In genomic region chr12:11810962-11811361, GRCh38 we compare ENCODE assay signal across 16 cellular contexts.
DNase-seq lines count a peak whose midpoint lies in the region; ATAC-seq and TF ChIP-seq lines count a peak whose summit lies in the region.
"Had no signal": no experiment of that assay in that cellular context is flagged by ENCODE, and none has a peak within 500 bp of the region (broad histone marks: within the 10 kb centered on the region; RNA-seq: fewer than 3 reads in every experiment).

No MANE protein-coding gene starts in this region.

- H3K4me1 ChIP-seq in cardiac muscle cell (ENCODE audit: low read depth) (peaks cover 36% of the 10 kb centered on the region), heart right ventricle (peaks cover 24 to 67% (median 52%) of the 10 kb centered on the region in 9 donors), mesodermal cell (ENCODE audit: control insufficient read depth, insufficient read depth, low read length, poor library complexity, severe bottlenecking) (peaks cover 44% of the 10 kb centered on the region), thyroid gland (peaks cover 36 to 40% of the 10 kb centered on the region in 2 donors)

- peaks cover 38% of the 10 kb centered on the region for H3K36me3 Mint-ChIP-seq in activated T-helper 17 cell treated with anti-CD3 and anti-CD28 coated beads, Interleukin-2, amount 50 U/mL, for 72 hours (ENCODE audit: low read depth)
- H3K36me3 Mint-ChIP-seq in activated CD8-positive, alpha-beta memory T cell treated with anti-CD3 and anti-CD28 coated beads, Interleukin-2, amount 10 ng/mL, durations not matched to agents 7 days and 5 days = peaks cover 3% of the 10 kb centered on the region

- H3K27me3 Mint-ChIP-seq in activated T-helper 17 cell treated with anti-CD3 and anti-CD28 coated beads, Interleukin-2, amount 50 U/mL, for 72 hours = no peaks in the 10 kb centered on the region
- H3K27me3 Mint-ChIP-seq in activated CD8-positive, alpha-beta memory T cell treated with anti-CD3 and anti-CD28 coated beads, Interleukin-2, amount 10 ng/mL, durations not matched to agents 7 days and 5 days = no peaks in the 10 kb centered on the region
- H3K27me3 Mint-ChIP-seq: stimulated activated naive CD8-positive, alpha-beta T cell treated with anti-CD3 and anti-CD28 coated beads, Interleukin-15, amount 100 ng/mL, for 72 hours had no signal

- DNase-seq in cardiac muscle cell (ENCODE audit: low read depth in 1 of 2, low spot score in 1 of 2) (no peak), heart right ventricle (no peak), thyroid gland (no peak), NCI-H146 (lab: John Stamatoyannopoulos, UW) (no peak), MG63 (no peak)
- no peak for DNase-seq in activated CD8-positive, alpha-beta memory T cell treated with anti-CD3 and anti-CD28 coated beads, Interleukin-2, amount 10 ng/mL, durations not matched to agents 7 days and 5 days
- DNase-seq: COR-L47; cortex of kidney; GM23248; NCI-H446 treated with DMSO at 0.1 percent for 48 hours; stimulated activated naive CD8-positive, alpha-beta T cell treated with anti-CD3 and anti-CD28 coated beads, Interleukin-15, amount 100 ng/mL, for 72 hours; WERI-Rb-1 had no signal

- TF ChIP-seq CTCF in cardiac muscle cell (IDR thresholded peaks at IDR 0.05; ENCODE audit: low read depth, low read length) (no peak), heart right ventricle (IDR thresholded peaks at IDR 0.05) (no peak), thyroid gland (IDR thresholded peaks at IDR 0.05) (no peak)

- no peak for ATAC-seq in heart right ventricle
- peak; percentile 65 for ATAC-seq in activated T-helper 17 cell treated with anti-CD3 and anti-CD28 coated beads, Interleukin-2, amount 50 U/mL, for 72 hours (replicated peaks)
- ATAC-seq in activated CD8-positive, alpha-beta memory T cell treated with anti-CD3 and anti-CD28 coated beads, Interleukin-2, amount 10 ng/mL, durations not matched to agents 7 days and 5 days = no peak
- ATAC-seq: K562; stimulated activated naive CD8-positive, alpha-beta T cell treated with anti-CD3 and anti-CD28 coated beads, Interleukin-15, amount 100 ng/mL, for 72 hours had no signal

- no peaks in the 10 kb centered on the region for H3K36me3 ChIP-seq in cardiac muscle cell
- peaks cover 0 to 8% (median 0%) of the 10 kb centered on the region in 9 donors for H3K36me3 ChIP-seq in heart right ventricle
- no peaks in the 10 kb centered on the region for H3K36me3 ChIP-seq in mesodermal cell (ENCODE audit: control insufficient read depth, insufficient read depth, low read length)
- H3K36me3 ChIP-seq in thyroid gland = no peaks in the 10 kb centered on the region
- H3K36me3 ChIP-seq in MG63 = no peaks in the 10 kb centered on the region
- H3K36me3 ChIP-seq: WERI-Rb-1 had no signal

- no peaks in the 10 kb centered on the region for H3K27me3 ChIP-seq in cardiac muscle cell
- no peaks in the 10 kb centered on the region for H3K27me3 ChIP-seq in heart right ventricle
- H3K27me3 ChIP-seq in thyroid gland = no peaks in the 10 kb centered on the region
- no peaks in the 10 kb centered on the region for H3K27me3 ChIP-seq in MG63

- H3K27ac ChIP-seq in cardiac muscle cell = peak overlapping the region; percentile 69
- H3K27ac ChIP-seq in heart right ventricle = peak overlapping the region in 4 of 10 donors; percentile 26 to 91 (median 87)
- peak overlapping the region; percentile 94 for H3K27ac ChIP-seq in mesodermal cell (ENCODE audit: low read depth, low read length, severe bottlenecking)
- peak overlapping the region in 2 of 3 donors; percentile 12 to 24 for H3K27ac ChIP-seq in thyroid gland
- H3K27ac ChIP-seq: GM23248, WERI-Rb-1 had no signal

- H3K9me3 ChIP-seq in cardiac muscle cell (ENCODE audit: low read depth) (no peaks in the 10 kb centered on the region), heart right ventricle (no peaks in the 10 kb centered on the region), mesodermal cell (ENCODE audit: control insufficient read depth, low read length) (no peaks in the 10 kb centered on the region), thyroid gland (no peaks in the 10 kb centered on the region), MG63 (no peaks in the 10 kb centered on the region)

- peaks cover 45% of the 10 kb centered on the region for H3K4me1 Mint-ChIP-seq in activated T-helper 17 cell treated with anti-CD3 and anti-CD28 coated beads, Interleukin-2, amount 50 U/mL, for 72 hours
- peaks cover 29% of the 10 kb centered on the region for H3K4me1 Mint-ChIP-seq in activated CD8-positive, alpha-beta memory T cell treated with anti-CD3 and anti-CD28 coated beads, Interleukin-2, amount 10 ng/mL, durations not matched to agents 7 days and 5 days

- intact Hi-C loops in heart right ventricle (cut with DNase I) = loop anchor here in 3 of 10 donors (5.0 to 10.0 kb wide), 4 partner anchors 54 to 204 kb away; no protein-coding TSS in a partner anchor
- intact Hi-C loops in thyroid gland (cut with DNase I) = no loop called here

- no peak for TF ChIP-seq POLR2A in thyroid gland (IDR thresholded peaks at IDR 0.05)

- H3K4me3 Mint-ChIP-seq in activated T-helper 17 cell treated with anti-CD3 and anti-CD28 coated beads, Interleukin-2, amount 50 U/mL, for 72 hours = peak overlapping the region; percentile 81
- no peak overlapping the region for H3K4me3 Mint-ChIP-seq in activated CD8-positive, alpha-beta memory T cell treated with anti-CD3 and anti-CD28 coated beads, Interleukin-2, amount 10 ng/mL, durations not matched to agents 7 days and 5 days
- H3K4me3 Mint-ChIP-seq: stimulated activated naive CD8-positive, alpha-beta T cell treated with anti-CD3 and anti-CD28 coated beads, Interleukin-15, amount 100 ng/mL, for 72 hours had no signal

- 56 to 75% methylated on average over 3 of the region's 3 CpGs for WGBS in heart right ventricle, 2 donors
- 100% methylated on average over 2 to 3 of the region's 3 CpGs for WGBS in mesodermal cell (ENCODE audit: insufficient coverage in 2 of 2), 2 experiments
- 28 to 31% methylated on average over 3 of the region's 3 CpGs for WGBS in thyroid gland, 2 donors

- CTCF ChIA-PET in activated CD8-positive, alpha-beta memory T cell treated with anti-CD3 and anti-CD28 coated beads, Interleukin-2, amount 10 ng/mL, durations not matched to agents 7 days and 5 days (lab: Charles Lee) = interaction anchor here (1.5 kb wide), 1 partner anchor 222 kb away, joined by 4 read pairs; no protein-coding TSS in a partner anchor

- no peak overlapping the region for H3K4me3 ChIP-seq in cardiac muscle cell
- H3K4me3 ChIP-seq in heart right ventricle = no peak overlapping the region
- H3K4me3 ChIP-seq in mesodermal cell (ENCODE audit: extremely low read depth, insufficient read depth, low read length, poor library complexity, severe bottlenecking) = no peak overlapping the region
- H3K4me3 ChIP-seq in thyroid gland (replicated peaks in 1 of 3) = no peak overlapping the region
- no peak overlapping the region for H3K4me3 ChIP-seq in MG63
- H3K4me3 ChIP-seq: GM23248, K562, skin epidermis had no signal

- H3K9me3 Mint-ChIP-seq in activated T-helper 17 cell treated with anti-CD3 and anti-CD28 coated beads, Interleukin-2, amount 50 U/mL, for 72 hours = no peaks in the 10 kb centered on the region
- no peaks in the 10 kb centered on the region for H3K9me3 Mint-ChIP-seq in activated CD8-positive, alpha-beta memory T cell treated with anti-CD3 and anti-CD28 coated beads, Interleukin-2, amount 10 ng/mL, durations not matched to agents 7 days and 5 days (ENCODE audit: low read depth)
- H3K9me3 Mint-ChIP-seq: stimulated activated naive CD8-positive, alpha-beta T cell treated with anti-CD3 and anti-CD28 coated beads, Interleukin-15, amount 100 ng/mL, for 72 hours had no signal

- H3K27ac Mint-ChIP-seq in activated T-helper 17 cell treated with anti-CD3 and anti-CD28 coated beads, Interleukin-2, amount 50 U/mL, for 72 hours = peak overlapping the region; percentile 89
- no peak overlapping the region for H3K27ac Mint-ChIP-seq in activated CD8-positive, alpha-beta memory T cell treated with anti-CD3 and anti-CD28 coated beads, Interleukin-2, amount 10 ng/mL, durations not matched to agents 7 days and 5 days
- H3K27ac Mint-ChIP-seq: stimulated activated naive CD8-positive, alpha-beta T cell treated with anti-CD3 and anti-CD28 coated beads, Interleukin-15, amount 100 ng/mL, for 72 hours had no signal
